ENCODE assay signal across 13 cellular contexts in genomic region chr10:32111585-32111984, GRCh38.
"Had no signal": no experiment of that assay in that cellular context is flagged by ENCODE, and none has a peak within 500 bp of the region (broad histone marks: within the 10 kb centered on the region; RNA-seq: fewer than 3 reads in every experiment).

No MANE protein-coding gene starts in this region.

- ATAC-seq: stimulated activated naive CD8-positive, alpha-beta T cell treated with anti-CD3 and anti-CD28 coated beads, Interleukin-15, amount 100 ng/mL, for 72 hours had no signal

- FAIRE-seq: pancreas had no signal

- H3K36me3 ChIP-seq: ascending aorta, esophagus muscularis mucosa, pancreas, sigmoid colon, upper lobe of right lung had no signal

- H3K27me3 ChIP-seq: ascending aorta, esophagus muscularis mucosa, pancreas, sigmoid colon, testis, upper lobe of right lung had no signal

- H3K27ac ChIP-seq: esophagus muscularis mucosa, pancreas, sigmoid colon, testis, upper lobe of right lung, VCaP had no signal

- H3K4me1 ChIP-seq: pancreas, sigmoid colon, testis, upper lobe of right lung had no signal

- H3K4me3 ChIP-seq: ascending aorta, esophagus muscularis mucosa, pancreas, sigmoid colon, testis, upper lobe of right lung had no signal

- H3K9me3 ChIP-seq: ascending aorta, esophagus muscularis mucosa, pancreas, sigmoid colon, testis, upper lobe of right lung had no signal

- DNase-seq: activated CD4-positive, alpha-beta memory T cell treated with anti-CD3 and anti-CD28 coated beads, Interleukin-2, amount 10 ng/mL, durations not matched to agents 7 days and 5 days; activated naive CD4-positive, alpha-beta T cell treated with anti-CD3 and anti-CD28 coated beads, Interleukin-2, amount 10 ng/mL, durations not matched to agents 7 days and 5 days; activated T-cell treated with anti-CD3 and anti-CD28 coated beads, Interleukin-2, amount 50 U/mL, for 24 hours; left ventricle myocardium superior; pancreas; sigmoid colon; stimulated activated CD4-positive, alpha-beta T cell treated with anti-CD3 and anti-CD28 coated beads, Interleukin-1b, Interleukin-23, amount 100 ng/mL, for 48 hours; stimulated activated naive CD8-positive, alpha-beta T cell treated with anti-CD3 and anti-CD28 coated beads, Interleukin-15, amount 100 ng/mL, for 72 hours; testis; upper lobe of right lung had no signal
